In genomic region chr1:23019094-23019850, GRCh38 we compare ENCODE assay signal across 1 cellular context.
TF ChIP-seq lines count a peak whose summit lies in the region.

KDM1A (plus strand) TSS chr1:23019468; CDS start chr1:23019597, 129 bp downstream.

TF ChIP-seq in A549, 52 proteins besides CTCF, POLR2A, EP300 and RAD21 (continued from another document):
- TF ChIP-seq EHF (CRISPR knock-in tag; IDR thresholded peaks at IDR 0.05) (no peak), HES2 (IDR thresholded peaks at IDR 0.05) (no peak)
